Comparison of ENCODE assay signal across 11 cellular contexts in genomic region chr5:126471875-126472537, GRCh38. TPM values are rescaled to one million over a fixed set of nuclear protein-coding genes. Genes with fewer than 3 reads are reported as not detected.
DNase-seq lines count a peak whose midpoint lies in the region; ATAC-seq and TF ChIP-seq lines count a peak whose summit lies in the region.
"Had no signal": no experiment of that assay in that cellular context is flagged by ENCODE, and none has a peak within 500 bp of the region (broad histone marks: within the 10 kb centered on the region; RNA-seq: fewer than 3 reads in every experiment).

No MANE protein-coding gene starts in this region.

- no peaks in the 10 kb centered on the region for H3K9me3 ChIP-seq in thyroid gland
- H3K9me3 ChIP-seq: right atrium auricular region had no signal

- intact Hi-C loops in thyroid gland (cut with DNase I): no loop called here

- H3K4me1 ChIP-seq in thyroid gland: peaks cover 9 to 50% of the 10 kb centered on the region in 2 donors

- TF ChIP-seq CTCF in foreskin fibroblast (IDR thresholded peaks at IDR 0.05; ENCODE audit: low read depth, low read length) (no peak), thyroid gland (IDR thresholded peaks at IDR 0.05) (no peak)

- 85 to 88% methylated on average over 3 of the region's 3 CpGs for WGBS in thyroid gland, 2 donors

- DNase-seq in T1000 (lab: John Stamatoyannopoulos, UW): peak; percentile 2
- peak; percentile 76 to 85 for DNase-seq in foreskin fibroblast
- DNase-seq in thyroid gland: no peak
- DNase-seq in nucleus accumbens (lab: John Stamatoyannopoulos, UW): no peak
- no peak for DNase-seq in medulla oblongata (ENCODE audit: extremely low spot score)
- DNase-seq in DMS53 (lab: John Stamatoyannopoulos, UW): no peak
- DNase-seq in NCI-H69 (lab: John Stamatoyannopoulos, UW): no peak
- DNase-seq: activated CD4-positive, alpha-beta T cell treated with anti-CD3 and anti-CD28 coated beads, Interleukin-2, amount 50 U/mL, for 48 hours; NCI-H1694 treated with DMSO at 0.1 percent for 48 hours had no signal

- H3K36me3 ChIP-seq in thyroid gland: peaks cover 32 to 43% of the 10 kb centered on the region in 2 donors

- no peaks in the 10 kb centered on the region for H3K27me3 ChIP-seq in thyroid gland
- H3K27me3 ChIP-seq: right atrium auricular region had no signal

- peak; percentile 58 for ATAC-seq in GM21423 (IDR thresholded peaks at IDR 0.05; ENCODE audit: unreplicated experiment)

- TF ChIP-seq POLR2A in thyroid gland (IDR thresholded peaks at IDR 0.05): no peak

- no peak overlapping the region for H3K4me3 ChIP-seq in foreskin fibroblast (ENCODE audit: low read depth in 1 of 2, low read length in 2 of 2)
- H3K4me3 ChIP-seq in thyroid gland (replicated peaks in 1 of 3): no peak overlapping the region
- H3K4me3 ChIP-seq: right atrium auricular region had no signal

- H3K27ac ChIP-seq in thyroid gland: peak overlapping the region in 2 of 3 donors; percentile 53 to 64
- H3K27ac ChIP-seq: right atrium auricular region had no signal

RNA-seq across cellular contexts. Expression of gene GRAMD2B, which starts 48.8 kb away (rescaled TPM):
- 100 to 1,000 TPM in 3 of 4 donors, 10 to 100 TPM in 1; 68.1 to 115 (median 105) TPM for total RNA-seq in thyroid gland

Comparison
In these comparisons a context has a peak if more than half of its experiments do, and no peak if none do; other contexts are left out.
1. DNase-seq: peak in T1000 (single experiment) and foreskin fibroblast (2 of 2); none in thyroid gland (0 of 2), nucleus accumbens (0 of 56), medulla oblongata (single experiment), DMS53 (single experiment) and NCI-H69 (single experiment).